11 cellular contexts compared by ENCODE assay signal in the genomic region with DNA sequence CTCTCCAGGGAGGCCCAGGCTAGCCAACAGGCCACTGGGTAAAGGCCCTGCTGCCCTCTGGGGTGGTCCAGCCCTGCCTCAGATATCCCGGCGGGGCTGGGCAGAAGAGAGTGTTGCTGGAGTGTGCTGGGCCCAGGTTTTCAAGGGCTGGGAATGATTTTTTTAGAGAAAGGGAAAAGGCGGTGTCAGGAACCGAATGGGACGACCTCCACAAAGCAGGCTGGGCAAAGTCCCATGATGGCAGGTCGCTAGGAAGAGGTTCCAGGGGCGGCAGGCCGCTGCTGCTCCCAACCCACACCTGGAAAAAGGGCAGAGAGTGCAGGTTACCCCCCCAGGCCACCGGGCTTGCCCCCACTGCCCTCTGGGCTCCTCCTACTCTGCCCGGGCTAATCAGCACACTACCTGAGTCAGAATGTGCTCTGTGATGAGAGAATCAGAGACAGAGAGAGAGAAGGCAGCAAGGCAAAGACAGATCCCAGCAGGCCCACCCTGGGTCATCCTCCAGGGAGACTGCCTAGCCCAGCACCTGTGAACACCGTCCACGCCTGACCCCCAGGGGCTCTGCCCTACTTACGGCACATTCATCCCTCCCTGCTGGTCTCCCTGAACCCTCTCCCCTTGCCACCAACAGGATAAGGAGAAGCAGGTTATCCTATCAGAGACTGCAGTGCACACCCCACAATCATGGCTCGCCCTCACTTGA. TPM values are rescaled to one million over a fixed set of nuclear protein-coding genes. Genes with fewer than 3 reads are reported as not detected.
A peak's percentile ranks its signal among the peaks of the same experiment; 100 is the strongest.
DNase-seq lines count a peak whose midpoint lies in the region; ATAC-seq and TF ChIP-seq lines count a peak whose summit lies in the region.
"Had no signal": no experiment of that assay in that cellular context is flagged by ENCODE, and none has a peak within 500 bp of the region (broad histone marks: within the 10 kb centered on the region; RNA-seq: fewer than 3 reads in every experiment).

No MANE protein-coding gene starts in this region.

- H3K4me3 Mint-ChIP-seq in activated CD8-positive, alpha-beta memory T cell treated with anti-CD3 and anti-CD28 coated beads, Interleukin-2, amount 10 ng/mL, durations not matched to agents 7 days and 5 days = no peak overlapping the region
- no peak overlapping the region for H3K4me3 Mint-ChIP-seq in stimulated activated memory B cell treated with anti-CD40 and anti-IgM and Interleukin-4, amounts not matched to agents 10 μg/mL and 1 μg/mL and 100 μg/mL, for 72 hours

- peaks cover 62% of the 10 kb centered on the region for H3K4me1 Mint-ChIP-seq in activated CD8-positive, alpha-beta memory T cell treated with anti-CD3 and anti-CD28 coated beads, Interleukin-2, amount 10 ng/mL, durations not matched to agents 7 days and 5 days
- peaks cover 67% of the 10 kb centered on the region for H3K4me1 Mint-ChIP-seq in stimulated activated memory B cell treated with anti-CD40 and anti-IgM and Interleukin-4, amounts not matched to agents 10 μg/mL and 1 μg/mL and 100 μg/mL, for 72 hours

- H3K27ac ChIP-seq in VCaP (peak overlapping the region; percentile 16; the same call in 1 of the 2 replicates), iPS-20b (ENCODE audit: low read length) (peak overlapping the region; percentile 8)
- H3K27ac ChIP-seq: SK-N-MC had no signal

- no peak for TF ChIP-seq CTCF in VCaP (conservative IDR thresholded peaks at IDR 0.05)

- peak overlapping the region; percentile 90 for H3K4me3 ChIP-seq in iPS-20b (ENCODE audit: low read length)
- H3K4me3 ChIP-seq: SK-N-MC had no signal

- CTCF ChIA-PET in activated CD8-positive, alpha-beta memory T cell treated with anti-CD3 and anti-CD28 coated beads, Interleukin-2, amount 10 ng/mL, durations not matched to agents 7 days and 5 days (lab: Charles Lee) = no interaction called here

- no peak for ATAC-seq in activated CD8-positive, alpha-beta memory T cell treated with anti-CD3 and anti-CD28 coated beads, Interleukin-2, amount 10 ng/mL, durations not matched to agents 7 days and 5 days
- ATAC-seq in stimulated activated memory B cell treated with anti-CD40 and anti-IgM and Interleukin-4, amounts not matched to agents 10 μg/mL and 1 μg/mL and 100 μg/mL, for 72 hours = no peak
- ATAC-seq in GM21529 (IDR thresholded peaks at IDR 0.05; ENCODE audit: unreplicated experiment) (no peak), HG03095 (IDR thresholded peaks at IDR 0.05; ENCODE audit: unreplicated experiment) (no peak)

- DNase-seq in activated CD8-positive, alpha-beta memory T cell treated with anti-CD3 and anti-CD28 coated beads, Interleukin-2, amount 10 ng/mL, durations not matched to agents 7 days and 5 days = no peak
- DNase-seq in activated CD8-positive, alpha-beta memory T cell treated with anti-CD3 and anti-CD28 coated beads, Interleukin-2, amount 50 U/mL, for 4 hours = no peak
- no peak for DNase-seq in NCI-H146 treated with DMSO at 0.1 percent for 48 hours (lab: John Stamatoyannopoulos, UW; ENCODE audit: unreplicated experiment)
- DNase-seq: cortex of kidney, NCI-H2081 treated with DMSO at 0.1 percent for 48 hours had no signal

- H3K4me1 ChIP-seq in iPS-20b (ENCODE audit: insufficient read depth, low read length) = peaks cover 27% of the 10 kb centered on the region

- H3K9ac ChIP-seq in iPS-20b (ENCODE audit: low read depth, low read length) = peak overlapping the region; percentile 96; the same call in 1 of the 2 replicates

- no peaks in the 10 kb centered on the region for H3K27me3 ChIP-seq in iPS-20b (ENCODE audit: insufficient read depth, low read length)

- H3K27ac Mint-ChIP-seq in activated CD8-positive, alpha-beta memory T cell treated with anti-CD3 and anti-CD28 coated beads, Interleukin-2, amount 10 ng/mL, durations not matched to agents 7 days and 5 days = peak overlapping the region; percentile 35
- H3K27ac Mint-ChIP-seq in stimulated activated memory B cell treated with anti-CD40 and anti-IgM and Interleukin-4, amounts not matched to agents 10 μg/mL and 1 μg/mL and 100 μg/mL, for 72 hours = peak overlapping the region; percentile 90

- no peaks in the 10 kb centered on the region for H3K27me3 Mint-ChIP-seq in activated CD8-positive, alpha-beta memory T cell treated with anti-CD3 and anti-CD28 coated beads, Interleukin-2, amount 10 ng/mL, durations not matched to agents 7 days and 5 days
- H3K27me3 Mint-ChIP-seq in stimulated activated memory B cell treated with anti-CD40 and anti-IgM and Interleukin-4, amounts not matched to agents 10 μg/mL and 1 μg/mL and 100 μg/mL, for 72 hours = no peaks in the 10 kb centered on the region

- H3K9me3 ChIP-seq in iPS-20b (ENCODE audit: insufficient read depth, low read depth, low read length) = no peaks in the 10 kb centered on the region

- H3K9me3 Mint-ChIP-seq in activated CD8-positive, alpha-beta memory T cell treated with anti-CD3 and anti-CD28 coated beads, Interleukin-2, amount 10 ng/mL, durations not matched to agents 7 days and 5 days (ENCODE audit: low read depth) = no peaks in the 10 kb centered on the region
- H3K9me3 Mint-ChIP-seq in stimulated activated memory B cell treated with anti-CD40 and anti-IgM and Interleukin-4, amounts not matched to agents 10 μg/mL and 1 μg/mL and 100 μg/mL, for 72 hours = no peaks in the 10 kb centered on the region

- H3K36me3 ChIP-seq in iPS-20b (ENCODE audit: insufficient read depth, low read depth, low read length) = peaks cover 72% of the 10 kb centered on the region

- H3K36me3 Mint-ChIP-seq in activated CD8-positive, alpha-beta memory T cell treated with anti-CD3 and anti-CD28 coated beads, Interleukin-2, amount 10 ng/mL, durations not matched to agents 7 days and 5 days = peaks cover 28% of the 10 kb centered on the region
- peaks cover 44% of the 10 kb centered on the region for H3K36me3 Mint-ChIP-seq in stimulated activated memory B cell treated with anti-CD40 and anti-IgM and Interleukin-4, amounts not matched to agents 10 μg/mL and 1 μg/mL and 100 μg/mL, for 72 hours

RNA-seq across cellular contexts. Expression of a gene that starts 4.6 kb away (rescaled TPM):
- total RNA-seq in activated CD8-positive, alpha-beta memory T cell treated with anti-CD3 and anti-CD28 coated beads, Interleukin-2, amount 10 ng/mL, durations not matched to agents 7 days and 5 days = 10 to 100 TPM; 27.4 to 28.2 TPM

RNA-seq across cellular contexts. Expression of a gene that starts 49.2 kb away (rescaled TPM):
- total RNA-seq in activated CD8-positive, alpha-beta memory T cell treated with anti-CD3 and anti-CD28 coated beads, Interleukin-2, amount 10 ng/mL, durations not matched to agents 7 days and 5 days = 10 to 100 TPM; 11.0 to 15.7 TPM

RNA-seq across cellular contexts. Expression of a gene that starts 57.9 kb away (rescaled TPM):
- 10 to 100 TPM; 87.0 to 97.0 TPM for total RNA-seq in activated CD8-positive, alpha-beta memory T cell treated with anti-CD3 and anti-CD28 coated beads, Interleukin-2, amount 10 ng/mL, durations not matched to agents 7 days and 5 days
